ENCODE assay signal across 1 cellular context in the genomic region with DNA sequence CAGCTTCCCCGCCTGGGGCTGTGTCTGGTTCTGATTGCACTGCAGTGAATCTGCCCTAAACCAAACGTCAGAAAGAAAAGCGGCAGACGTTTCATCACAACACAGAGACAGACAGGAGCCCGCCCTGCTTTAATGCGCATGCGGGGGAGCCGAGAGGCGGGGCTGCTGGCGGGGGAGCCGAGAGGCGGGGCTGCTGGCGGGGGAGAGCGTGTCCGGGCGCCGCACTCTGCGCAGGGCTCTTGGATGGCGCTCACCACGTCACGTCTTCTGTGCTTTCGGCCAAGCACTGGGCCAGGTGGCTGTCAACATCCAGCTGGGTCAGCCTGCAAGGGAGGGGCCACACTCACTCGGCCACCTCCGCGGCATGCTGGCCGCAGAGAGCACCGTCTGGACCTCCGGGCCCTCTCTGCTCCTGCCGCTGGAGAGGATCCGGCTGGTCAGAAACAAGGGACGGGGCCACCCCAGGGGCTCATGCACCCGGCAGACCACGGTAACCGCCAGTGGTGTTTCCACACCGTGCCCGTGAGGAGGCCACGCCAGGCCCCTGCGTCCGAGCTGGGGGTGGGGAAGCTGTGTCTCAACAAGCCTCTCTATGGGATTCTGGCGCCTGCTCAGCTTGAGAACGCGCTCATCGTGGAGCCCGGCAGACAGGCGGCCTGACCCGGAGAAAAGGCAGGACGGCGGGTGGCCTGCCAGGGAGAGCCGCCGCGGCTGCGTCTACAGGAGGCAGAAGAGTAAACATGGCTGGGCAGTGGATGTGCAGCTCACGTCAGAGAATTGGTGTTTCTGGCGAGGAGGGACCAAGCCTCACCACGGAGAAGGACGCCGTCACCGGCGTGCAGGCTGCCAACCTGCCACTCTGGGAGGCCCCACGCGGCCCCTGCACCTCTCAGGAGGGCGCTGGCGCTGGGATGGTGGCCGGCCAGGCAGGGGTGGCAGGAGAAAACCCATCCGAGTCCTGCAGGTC.
TF ChIP-seq lines count a peak whose summit lies in the region.

No MANE protein-coding gene starts in this region.

TF ChIP-seq in HEK293, 187 proteins besides CTCF, POLR2A, EP300 and RAD21 (continued from another document and continues in another):
- TF ChIP-seq ZNF654 (tag by site-specific recombination; IDR thresholded peaks at IDR 0.05; ENCODE audit: low read depth) (no peak), TCF7L2 (IDR thresholded peaks at IDR 0.05; ENCODE audit: borderline replicate concordance, low read depth, low read length) (no peak; the same call in 1 of the 2 replicates), ZNF585B (tag by site-specific recombination; IDR thresholded peaks at IDR 0.05) (no peak), RBAK (tag by site-specific recombination; IDR thresholded peaks at IDR 0.05) (no peak), ZNF623 (tag by site-specific recombination; IDR thresholded peaks at IDR 0.05) (no peak), BCL11B (tag by site-specific recombination; IDR thresholded peaks at IDR 0.05; ENCODE audit: low read depth) (no peak), ZFP3 (tag by site-specific recombination; IDR thresholded peaks at IDR 0.05; ENCODE audit: low read depth) (no peak), MEIS1 (CRISPR knock-in tag; IDR thresholded peaks at IDR 0.05; ENCODE audit: borderline replicate concordance) (no peak), GLIS1 (tag by site-specific recombination; IDR thresholded peaks at IDR 0.05) (peak; percentile 43; the same call in 1 of the 2 replicates), KLF1 (tag by site-specific recombination; IDR thresholded peaks at IDR 0.05) (no peak), PRDM1 (tag by site-specific recombination; IDR thresholded peaks at IDR 0.05) (0 out of 2 replicates have a peak, but pooled peaks have one; percentile 11), KLF7 (tag by site-specific recombination; IDR thresholded peaks at IDR 0.05; ENCODE audit: borderline replicate concordance) (no peak), ZNF707 (tag by site-specific recombination; IDR thresholded peaks at IDR 0.05) (no peak), ZNF768 (tag by site-specific recombination; IDR thresholded peaks at IDR 0.05) (no peak), ZNF37A (tag by site-specific recombination; IDR thresholded peaks at IDR 0.05) (no peak), ZNF202 (tag by site-specific recombination; IDR thresholded peaks at IDR 0.05; ENCODE audit: borderline replicate concordance) (no peak), ZNF747 (tag by site-specific recombination; IDR thresholded peaks at IDR 0.05) (no peak), KLF8 (tag by site-specific recombination; IDR thresholded peaks at IDR 0.05) (peak; percentile 50), ZSCAN30 (tag by site-specific recombination; IDR thresholded peaks at IDR 0.05) (no peak), KLF9 (tag by site-specific recombination; IDR thresholded peaks at IDR 0.05; ENCODE audit: low read depth) (peak; percentile 49), ZNF157 (tag by site-specific recombination; IDR thresholded peaks at IDR 0.05) (no peak), ZNF140 (tag by site-specific recombination; IDR thresholded peaks at IDR 0.05) (no peak), ZNF658 (tag by site-specific recombination; IDR thresholded peaks at IDR 0.05) (no peak), ZBTB48 (tag by site-specific recombination; IDR thresholded peaks at IDR 0.05) (no peak; the same call in 1 of the 2 replicates), ZNF664 (tag by site-specific recombination; IDR thresholded peaks at IDR 0.05) (no peak), KLF16 (tag by site-specific recombination; IDR thresholded peaks at IDR 0.05) (no peak; the same call in 1 of the 2 replicates), ZBTB8A (tag by site-specific recombination; IDR thresholded peaks at IDR 0.05) (0 out of 2 replicates have a peak, but pooled peaks have one; percentile 29), ZSCAN16 (tag by site-specific recombination; IDR thresholded peaks at IDR 0.05) (no peak), ZNF701 (tag by site-specific recombination; IDR thresholded peaks at IDR 0.05) (no peak), GLIS2 (tag by site-specific recombination; IDR thresholded peaks at IDR 0.05) (peak; percentile 81), OSR2 (tag by site-specific recombination; IDR thresholded peaks at IDR 0.05) (no peak), ZNF133 (tag by site-specific recombination; IDR thresholded peaks at IDR 0.05) (no peak), BCL11A (tag by site-specific recombination; IDR thresholded peaks at IDR 0.05; ENCODE audit: low read depth) (0 out of 2 replicates have a peak, but pooled peaks have one; percentile 17), ZNF501 (tag by site-specific recombination; IDR thresholded peaks at IDR 0.05) (peak; percentile 63; the same call in 1 of the 2 replicates), YY2 (tag by site-specific recombination; IDR thresholded peaks at IDR 0.05) (no peak), ZNF354C (tag by site-specific recombination; IDR thresholded peaks at IDR 0.05; ENCODE audit: borderline replicate concordance, low read depth) (no peak), ZFP69B (tag by site-specific recombination; IDR thresholded peaks at IDR 0.05) (0 out of 2 replicates have a peak, but pooled peaks have one; percentile 21), ZNF514 (tag by site-specific recombination; IDR thresholded peaks at IDR 0.05) (no peak)
- TF ChIP-seq, protein P1, sequence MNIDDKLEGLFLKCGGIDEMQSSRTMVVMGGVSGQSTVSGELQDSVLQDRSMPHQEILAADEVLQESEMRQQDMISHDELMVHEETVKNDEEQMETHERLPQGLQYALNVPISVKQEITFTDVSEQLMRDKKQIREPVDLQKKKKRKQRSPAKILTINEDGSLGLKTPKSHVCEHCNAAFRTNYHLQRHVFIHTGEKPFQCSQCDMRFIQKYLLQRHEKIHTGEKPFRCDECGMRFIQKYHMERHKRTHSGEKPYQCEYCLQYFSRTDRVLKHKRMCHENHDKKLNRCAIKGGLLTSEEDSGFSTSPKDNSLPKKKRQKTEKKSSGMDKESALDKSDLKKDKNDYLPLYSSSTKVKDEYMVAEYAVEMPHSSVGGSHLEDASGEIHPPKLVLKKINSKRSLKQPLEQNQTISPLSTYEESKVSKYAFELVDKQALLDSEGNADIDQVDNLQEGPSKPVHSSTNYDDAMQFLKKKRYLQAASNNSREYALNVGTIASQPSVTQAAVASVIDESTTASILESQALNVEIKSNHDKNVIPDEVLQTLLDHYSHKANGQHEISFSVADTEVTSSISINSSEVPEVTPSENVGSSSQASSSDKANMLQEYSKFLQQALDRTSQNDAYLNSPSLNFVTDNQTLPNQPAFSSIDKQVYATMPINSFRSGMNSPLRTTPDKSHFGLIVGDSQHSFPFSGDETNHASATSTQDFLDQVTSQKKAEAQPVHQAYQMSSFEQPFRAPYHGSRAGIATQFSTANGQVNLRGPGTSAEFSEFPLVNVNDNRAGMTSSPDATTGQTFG (tag by site-specific recombination; IDR thresholded peaks at IDR 0.05; ENCODE audit: borderline replicate concordance), result no peak
- TF ChIP-seq, protein P2, sequence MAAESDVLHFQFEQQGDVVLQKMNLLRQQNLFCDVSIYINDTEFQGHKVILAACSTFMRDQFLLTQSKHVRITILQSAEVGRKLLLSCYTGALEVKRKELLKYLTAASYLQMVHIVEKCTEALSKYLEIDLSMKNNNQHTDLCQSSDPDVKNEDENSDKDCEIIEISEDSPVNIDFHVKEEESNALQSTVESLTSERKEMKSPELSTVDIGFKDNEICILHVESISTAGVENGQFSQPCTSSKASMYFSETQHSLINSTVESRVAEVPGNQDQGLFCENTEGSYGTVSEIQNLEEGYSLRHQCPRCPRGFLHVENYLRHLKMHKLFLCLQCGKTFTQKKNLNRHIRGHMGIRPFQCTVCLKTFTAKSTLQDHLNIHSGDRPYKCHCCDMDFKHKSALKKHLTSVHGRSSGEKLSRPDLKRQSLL (tag by site-specific recombination; IDR thresholded peaks at IDR 0.05), result peak; percentile 5; the same call in 1 of the 2 replicates
- TF ChIP-seq, protein P3, sequence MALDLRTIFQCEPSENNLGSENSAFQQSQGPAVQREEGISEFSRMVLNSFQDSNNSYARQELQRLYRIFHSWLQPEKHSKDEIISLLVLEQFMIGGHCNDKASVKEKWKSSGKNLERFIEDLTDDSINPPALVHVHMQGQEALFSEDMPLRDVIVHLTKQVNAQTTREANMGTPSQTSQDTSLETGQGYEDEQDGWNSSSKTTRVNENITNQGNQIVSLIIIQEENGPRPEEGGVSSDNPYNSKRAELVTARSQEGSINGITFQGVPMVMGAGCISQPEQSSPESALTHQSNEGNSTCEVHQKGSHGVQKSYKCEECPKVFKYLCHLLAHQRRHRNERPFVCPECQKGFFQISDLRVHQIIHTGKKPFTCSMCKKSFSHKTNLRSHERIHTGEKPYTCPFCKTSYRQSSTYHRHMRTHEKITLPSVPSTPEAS (tag by site-specific recombination; IDR thresholded peaks at IDR 0.05), result no peak
- TF ChIP-seq, protein P4, sequence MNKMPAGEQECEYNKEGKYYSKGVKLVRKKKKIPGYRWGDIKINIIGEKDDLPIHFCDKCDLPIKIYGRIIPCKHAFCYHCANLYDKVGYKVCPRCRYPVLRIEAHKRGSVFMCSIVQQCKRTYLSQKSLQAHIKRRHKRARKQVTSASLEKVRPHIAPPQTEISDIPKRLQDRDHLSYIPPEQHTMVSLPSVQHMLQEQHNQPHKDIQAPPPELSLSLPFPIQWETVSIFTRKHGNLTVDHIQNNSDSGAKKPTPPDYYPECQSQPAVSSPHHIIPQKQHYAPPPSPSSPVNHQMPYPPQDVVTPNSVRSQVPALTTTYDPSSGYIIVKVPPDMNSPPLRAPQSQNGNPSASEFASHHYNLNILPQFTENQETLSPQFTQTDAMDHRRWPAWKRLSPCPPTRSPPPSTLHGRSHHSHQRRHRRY (tag by site-specific recombination; IDR thresholded peaks at IDR 0.05), result no peak
- TF ChIP-seq, protein P5, sequence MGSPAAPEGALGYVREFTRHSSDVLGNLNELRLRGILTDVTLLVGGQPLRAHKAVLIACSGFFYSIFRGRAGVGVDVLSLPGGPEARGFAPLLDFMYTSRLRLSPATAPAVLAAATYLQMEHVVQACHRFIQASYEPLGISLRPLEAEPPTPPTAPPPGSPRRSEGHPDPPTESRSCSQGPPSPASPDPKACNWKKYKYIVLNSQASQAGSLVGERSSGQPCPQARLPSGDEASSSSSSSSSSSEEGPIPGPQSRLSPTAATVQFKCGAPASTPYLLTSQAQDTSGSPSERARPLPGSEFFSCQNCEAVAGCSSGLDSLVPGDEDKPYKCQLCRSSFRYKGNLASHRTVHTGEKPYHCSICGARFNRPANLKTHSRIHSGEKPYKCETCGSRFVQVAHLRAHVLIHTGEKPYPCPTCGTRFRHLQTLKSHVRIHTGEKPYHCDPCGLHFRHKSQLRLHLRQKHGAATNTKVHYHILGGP (tag by site-specific recombination; IDR thresholded peaks at IDR 0.05), result no peak
- TF ChIP-seq, protein P6, sequence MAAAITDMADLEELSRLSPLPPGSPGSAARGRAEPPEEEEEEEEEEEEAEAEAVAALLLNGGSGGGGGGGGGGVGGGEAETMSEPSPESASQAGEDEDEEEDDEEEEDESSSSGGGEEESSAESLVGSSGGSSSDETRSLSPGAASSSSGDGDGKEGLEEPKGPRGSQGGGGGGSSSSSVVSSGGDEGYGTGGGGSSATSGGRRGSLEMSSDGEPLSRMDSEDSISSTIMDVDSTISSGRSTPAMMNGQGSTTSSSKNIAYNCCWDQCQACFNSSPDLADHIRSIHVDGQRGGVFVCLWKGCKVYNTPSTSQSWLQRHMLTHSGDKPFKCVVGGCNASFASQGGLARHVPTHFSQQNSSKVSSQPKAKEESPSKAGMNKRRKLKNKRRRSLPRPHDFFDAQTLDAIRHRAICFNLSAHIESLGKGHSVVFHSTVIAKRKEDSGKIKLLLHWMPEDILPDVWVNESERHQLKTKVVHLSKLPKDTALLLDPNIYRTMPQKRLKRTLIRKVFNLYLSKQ (tag by site-specific recombination; IDR thresholded peaks at IDR 0.05; ENCODE audit: borderline replicate concordance), result no peak
- TF ChIP-seq, protein P7, sequence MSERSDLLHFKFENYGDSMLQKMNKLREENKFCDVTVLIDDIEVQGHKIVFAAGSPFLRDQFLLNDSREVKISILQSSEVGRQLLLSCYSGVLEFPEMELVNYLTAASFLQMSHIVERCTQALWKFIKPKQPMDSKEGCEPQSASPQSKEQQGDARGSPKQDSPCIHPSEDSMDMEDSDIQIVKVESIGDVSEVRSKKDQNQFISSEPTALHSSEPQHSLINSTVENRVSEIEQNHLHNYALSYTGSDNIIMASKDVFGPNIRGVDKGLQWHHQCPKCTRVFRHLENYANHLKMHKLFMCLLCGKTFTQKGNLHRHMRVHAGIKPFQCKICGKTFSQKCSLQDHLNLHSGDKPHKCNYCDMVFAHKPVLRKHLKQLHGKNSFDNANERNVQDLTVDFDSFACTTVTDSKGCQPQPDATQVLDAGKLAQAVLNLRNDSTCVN (tag by site-specific recombination; optimal IDR thresholded peaks at IDR 0.05), result peak; percentile 60
- TF ChIP-seq, protein P8, sequence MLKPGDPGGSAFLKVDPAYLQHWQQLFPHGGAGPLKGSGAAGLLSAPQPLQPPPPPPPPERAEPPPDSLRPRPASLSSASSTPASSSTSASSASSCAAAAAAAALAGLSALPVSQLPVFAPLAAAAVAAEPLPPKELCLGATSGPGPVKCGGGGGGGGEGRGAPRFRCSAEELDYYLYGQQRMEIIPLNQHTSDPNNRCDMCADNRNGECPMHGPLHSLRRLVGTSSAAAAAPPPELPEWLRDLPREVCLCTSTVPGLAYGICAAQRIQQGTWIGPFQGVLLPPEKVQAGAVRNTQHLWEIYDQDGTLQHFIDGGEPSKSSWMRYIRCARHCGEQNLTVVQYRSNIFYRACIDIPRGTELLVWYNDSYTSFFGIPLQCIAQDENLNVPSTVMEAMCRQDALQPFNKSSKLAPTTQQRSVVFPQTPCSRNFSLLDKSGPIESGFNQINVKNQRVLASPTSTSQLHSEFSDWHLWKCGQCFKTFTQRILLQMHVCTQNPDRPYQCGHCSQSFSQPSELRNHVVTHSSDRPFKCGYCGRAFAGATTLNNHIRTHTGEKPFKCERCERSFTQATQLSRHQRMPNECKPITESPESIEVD (tag by site-specific recombination; IDR thresholded peaks at IDR 0.05), result no peak
